8 cellular contexts compared by ENCODE assay signal in genomic region chr2:69741281-69742169, GRCh38. TPM values are rescaled to one million over a fixed set of nuclear protein-coding genes. Genes with fewer than 3 reads are reported as not detected.
A peak's percentile ranks its signal among the peaks of the same experiment; 100 is the strongest.
DNase-seq lines count a peak whose midpoint lies in the region; ATAC-seq and TF ChIP-seq lines count a peak whose summit lies in the region.

TSS of gene ANXA4 (plus strand) at chr2:69742134. CDS start at chr2:69781566, 39,432 bp downstream.

- H3K9me3 Mint-ChIP-seq in chondrocyte (ENCODE audit: low read depth), result no peaks in the 10 kb centered on the region

- no peaks in the 10 kb centered on the region for H3K27me3 ChIP-seq in layer of hippocampus (ENCODE audit: control insufficient read depth, insufficient read depth, low read length)

- H3K27ac Mint-ChIP-seq in chondrocyte (ENCODE audit: unreplicated experiment), result peak within 1 kb of the TSS; percentile 91

- DNase-seq in NCI-H1417 (lab: John Stamatoyannopoulos, UW), result peak in 2 of 3 experiments; percentile 71 to 77
- DNase-seq in NCI-H1417 treated with DMSO at 0.1 percent for 48 hours (lab: John Stamatoyannopoulos, UW), result no peak
- peak; percentile 23 for DNase-seq in NCI-H2029 treated with DMSO at 0.1 percent for 48 hours (lab: John Stamatoyannopoulos, UW)
- peak; percentile 23 for DNase-seq in activated CD4-positive, CD25-positive, alpha-beta regulatory T cell treated with anti-CD3 and anti-CD28 coated beads, Interleukin-2, amount 50 U/mL, for 16 hours (ENCODE audit: low read depth, low spot score)
- DNase-seq in chondrocyte (ENCODE audit: low spot score), result no peak
- peak; percentile 38 for DNase-seq in stimulated activated CD4-positive, alpha-beta T cell treated with anti-CD3 and anti-CD28 coated beads, Interleukin-2, amount 100 ng/mL, for 4 hours (ENCODE audit: low read depth)

- no peaks in the 10 kb centered on the region for H3K36me3 Mint-ChIP-seq in chondrocyte (ENCODE audit: low read depth)

- peak within 1 kb of the TSS; percentile 91 for H3K4me3 Mint-ChIP-seq in chondrocyte (ENCODE audit: unreplicated experiment)

- peaks cover 37% of the 10 kb centered on the region for H3K4me1 Mint-ChIP-seq in chondrocyte (ENCODE audit: low read depth)

- TF ChIP-seq CTCF in chondrocyte (IDR thresholded peaks at IDR 0.05), result peak; percentile 61

- ATAC-seq in HG02759 (IDR thresholded peaks at IDR 0.05; ENCODE audit: unreplicated experiment), result peak; percentile 88

- H3K27me3 Mint-ChIP-seq in chondrocyte (ENCODE audit: low read depth), result no peaks in the 10 kb centered on the region

- H3K27ac ChIP-seq in layer of hippocampus (ENCODE audit: low read depth, low read length), result peak within 1 kb of the TSS; percentile 65

RNA-seq across cellular contexts. Expression of gene ANXA4, which starts in this region (rescaled TPM):
- 88.1 to 100 TPM (median 99.0 TPM) in 3 replicates for total RNA-seq in chondrocyte

Comparison
In these comparisons a context has a peak if more than half of its experiments do, and no peak if none do; other contexts are left out.
1. DNase-seq: peak in NCI-H1417 (2 of 3), NCI-H2029 treated with DMSO at 0.1 percent for 48 hours (single experiment), activated CD4-positive, CD25-positive, alpha-beta regulatory T cell treated with anti-CD3 and anti-CD28 coated beads, Interleukin-2, amount 50 U/mL, for 16 hours (single experiment) and stimulated activated CD4-positive, alpha-beta T cell treated with anti-CD3 and anti-CD28 coated beads, Interleukin-2, amount 100 ng/mL, for 4 hours (single experiment); none in NCI-H1417 treated with DMSO at 0.1 percent for 48 hours (single experiment) and chondrocyte (single experiment).